13 cellular contexts compared by ENCODE assay signal in the genomic region with DNA sequence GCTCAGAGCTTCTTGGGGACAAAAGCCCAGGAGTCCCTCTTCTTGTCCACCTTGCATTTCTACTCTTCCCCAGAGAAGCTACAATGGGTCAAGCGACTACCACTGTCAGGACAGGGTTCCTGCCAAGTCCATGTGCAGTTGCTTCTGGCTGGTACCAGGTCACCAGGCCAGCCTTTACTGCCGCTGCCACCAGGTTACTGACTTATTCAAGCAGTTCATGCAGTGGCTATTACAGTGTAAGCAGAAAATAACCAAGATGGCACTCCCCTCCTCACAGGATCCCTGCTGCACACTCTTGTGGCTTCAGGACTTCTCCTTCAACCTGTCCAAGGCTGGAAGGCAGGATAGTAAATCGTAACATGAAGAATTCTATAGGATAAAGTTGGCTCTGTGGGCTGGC.
"Had no signal": no experiment of that assay in that cellular context is flagged by ENCODE, and none has a peak within 500 bp of the region (broad histone marks: within the 10 kb centered on the region; RNA-seq: fewer than 3 reads in every experiment).

No MANE protein-coding gene starts in this region.

- DNase-seq: activated CD4-positive, alpha-beta T cell treated with anti-CD3 and anti-CD28 coated beads, Interleukin-2, amount 50 U/mL, for 48 hours; activated naive CD8-positive, alpha-beta T cell treated with anti-CD3 and anti-CD28 coated beads, Interleukin-2, amount 10 ng/mL, durations not matched to agents 7 days and 5 days; activated T-cell treated with anti-CD3 and anti-CD28 coated beads, Interleukin-2, amount 50 U/mL, for 48 hours; aorta; effector CD4-positive, alpha-beta T cell; heart right ventricle; left ventricle myocardium superior; posterior cingulate gyrus; T-helper 17 cell; transverse colon had no signal

- ATAC-seq: activated CD4-positive, CD25-positive, alpha-beta regulatory T cell treated with anti-CD3 and anti-CD28 coated beads, Interleukin-2, amount 50 U/mL, for 24 hours; stimulated activated effector memory CD8-positive, alpha-beta T cell treated with anti-CD3 and anti-CD28 coated beads, Interleukin-12 subunit alpha, Interleukin-12 subunit beta, amount 100 ng/mL, for 72 hours; T-helper 17 cell had no signal

- H3K9me3 Mint-ChIP-seq: stimulated activated effector memory CD8-positive, alpha-beta T cell treated with anti-CD3 and anti-CD28 coated beads, Interleukin-12 subunit alpha, Interleukin-12 subunit beta, amount 100 ng/mL, for 72 hours had no signal

- H3K4me3 Mint-ChIP-seq: T-helper 17 cell had no signal

- H3K36me3 Mint-ChIP-seq: stimulated activated effector memory CD8-positive, alpha-beta T cell treated with anti-CD3 and anti-CD28 coated beads, Interleukin-12 subunit alpha, Interleukin-12 subunit beta, amount 100 ng/mL, for 72 hours had no signal

- H3K27ac Mint-ChIP-seq: T-helper 17 cell had no signal

- H3K27ac ChIP-seq: neutrophil had no signal
